Comparison of ENCODE assay signal across 1 cellular context in the genomic region with DNA sequence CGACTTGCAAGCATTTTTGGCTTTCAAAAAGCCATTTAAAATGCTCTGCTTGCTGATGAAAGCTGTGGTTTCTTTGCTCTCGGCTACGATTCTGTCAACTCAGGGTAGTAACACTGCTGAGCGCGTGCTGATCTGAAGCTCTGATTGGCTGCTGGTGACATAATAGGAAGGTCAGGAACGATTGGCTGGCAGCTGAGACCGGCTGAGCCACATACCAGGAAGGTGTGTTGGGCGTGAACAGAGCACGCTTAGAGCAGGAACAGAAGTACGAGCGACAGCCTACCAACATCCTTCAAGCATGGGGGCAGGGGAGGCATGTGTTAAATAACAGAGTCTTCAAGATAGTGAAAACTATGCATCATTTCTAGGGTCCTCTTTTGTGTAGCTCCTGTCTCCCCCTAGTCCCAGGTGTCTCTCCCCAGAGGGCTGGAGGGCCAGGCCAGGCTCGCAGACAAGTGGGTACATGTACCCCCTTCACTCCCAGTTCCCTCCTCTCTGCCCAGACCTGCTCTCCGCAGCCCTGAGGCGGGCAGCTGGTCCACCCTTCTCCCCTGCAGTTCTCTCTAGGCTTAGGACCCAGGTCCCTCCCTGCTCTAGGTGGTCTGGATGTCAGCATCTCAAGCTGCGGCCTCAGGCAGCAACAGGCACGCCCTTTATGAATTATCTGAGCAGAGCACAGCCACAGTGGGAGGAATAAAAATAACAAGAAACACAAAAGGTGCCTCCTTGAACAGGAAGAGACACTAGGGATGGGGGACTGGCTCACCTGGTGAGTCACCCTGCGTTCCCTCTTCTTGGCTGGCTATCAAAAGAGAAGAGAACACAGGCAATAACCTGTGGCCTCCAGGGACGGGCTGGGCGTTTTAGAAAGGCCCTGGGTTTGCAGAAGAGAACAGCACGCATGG.
TF ChIP-seq lines count a peak whose summit lies in the region.

No MANE protein-coding gene starts in this region.

TF ChIP-seq in HepG2, 621 proteins besides CTCF, POLR2A, EP300 and RAD21 (continued from another document and continues in another):
- TF ChIP-seq ZNF292 (CRISPR knock-in tag; IDR thresholded peaks at IDR 0.05; ENCODE audit: borderline replicate concordance, low read depth) (peak; percentile 54; the same call in 1 of the 2 replicates), MTA3 (CRISPR knock-in tag; IDR thresholded peaks at IDR 0.05) (no peak), ZNF331 (CRISPR knock-in tag; IDR thresholded peaks at IDR 0.05) (no peak), TSC22D2 (CRISPR knock-in tag; IDR thresholded peaks at IDR 0.05; ENCODE audit: borderline replicate concordance) (no peak), JUND (CRISPR knock-in tag; IDR thresholded peaks at IDR 0.05) (no peak), SAFB2 (CRISPR knock-in tag; IDR thresholded peaks at IDR 0.05; ENCODE audit: borderline replicate concordance, low read depth) (no peak), ZNF180 (CRISPR knock-in tag; IDR thresholded peaks at IDR 0.05; ENCODE audit: borderline replicate concordance, low read depth) (no peak), DNMT1 (CRISPR knock-in tag; IDR thresholded peaks at IDR 0.05) (no peak), NFYC (CRISPR knock-in tag; IDR thresholded peaks at IDR 0.05) (peak; percentile 81), SIN3A (IDR thresholded peaks at IDR 0.05; ENCODE audit: borderline replicate concordance, low read depth, low read length) (no peak), PAF1 (CRISPR knock-in tag; IDR thresholded peaks at IDR 0.05) (no peak), ZNF317 (CRISPR knock-in tag; IDR thresholded peaks at IDR 0.05) (peak; percentile 98), ZKSCAN8 (CRISPR knock-in tag; IDR thresholded peaks at IDR 0.05; ENCODE audit: borderline replicate concordance) (no peak), ZNF891 (CRISPR knock-in tag; IDR thresholded peaks at IDR 0.05) (peak; percentile 37; the same call in 1 of the 2 replicates), TGIF2 (CRISPR knock-in tag; IDR thresholded peaks at IDR 0.05) (0 out of 2 replicates have a peak, but pooled peaks have one; percentile 29), ZNF557 (CRISPR knock-in tag; IDR thresholded peaks at IDR 0.05) (no peak), ZMAT3 (CRISPR knock-in tag; conservative IDR thresholded peaks at IDR 0.05) (no peak), SYNCRIP (IDR thresholded peaks at IDR 0.05; ENCODE audit: insufficient read depth, low read depth, low read length) (no peak), YEATS4 (CRISPR knock-in tag; IDR thresholded peaks at IDR 0.05; ENCODE audit: borderline replicate concordance) (peak; percentile 27; the same call in 1 of the 2 replicates), SALL1 (CRISPR knock-in tag; IDR thresholded peaks at IDR 0.05) (peak; percentile 39; the same call in 1 of the 2 replicates), FOXM1 (CRISPR knock-in tag; IDR thresholded peaks at IDR 0.05) (no peak), JUN (CRISPR knock-in tag; IDR thresholded peaks at IDR 0.05) (0 out of 2 replicates have a peak, but pooled peaks have one; percentile 61), FOXJ3 (CRISPR knock-in tag; IDR thresholded peaks at IDR 0.05; ENCODE audit: borderline replicate concordance) (no peak), ERF (CRISPR knock-in tag; IDR thresholded peaks at IDR 0.05) (no peak), ATF7 (IDR thresholded peaks at IDR 0.05) (0 out of 2 replicates have a peak, but pooled peaks have one; percentile 21), ATF7 (CRISPR knock-in tag; IDR thresholded peaks at IDR 0.05) (peak; percentile 91), ZNF354B (CRISPR knock-in tag; IDR thresholded peaks at IDR 0.05) (0 out of 2 replicates have a peak, but pooled peaks have one; percentile 40), RFXAP (CRISPR knock-in tag; IDR thresholded peaks at IDR 0.05; ENCODE audit: borderline replicate concordance) (peak; percentile 97), ZNF501 (CRISPR knock-in tag; IDR thresholded peaks at IDR 0.05) (peak; percentile 54; the same call in 1 of the 2 replicates), SNRNP70 (IDR thresholded peaks at IDR 0.05; ENCODE audit: low read depth, low read length) (no peak), ZNF780A (CRISPR knock-in tag; IDR thresholded peaks at IDR 0.05) (no peak), ZNF577 (CRISPR knock-in tag; IDR thresholded peaks at IDR 0.05; ENCODE audit: borderline replicate concordance, low read depth) (0 out of 2 replicates have a peak, but pooled peaks have one; percentile 46), TBX2 (CRISPR knock-in tag; IDR thresholded peaks at IDR 0.05; ENCODE audit: borderline replicate concordance) (peak; percentile 30; the same call in 1 of the 2 replicates), PITX1 (CRISPR knock-in tag; IDR thresholded peaks at IDR 0.05) (0 out of 2 replicates have a peak, but pooled peaks have one; percentile 23)
- TF ChIP-seq, protein P1, sequence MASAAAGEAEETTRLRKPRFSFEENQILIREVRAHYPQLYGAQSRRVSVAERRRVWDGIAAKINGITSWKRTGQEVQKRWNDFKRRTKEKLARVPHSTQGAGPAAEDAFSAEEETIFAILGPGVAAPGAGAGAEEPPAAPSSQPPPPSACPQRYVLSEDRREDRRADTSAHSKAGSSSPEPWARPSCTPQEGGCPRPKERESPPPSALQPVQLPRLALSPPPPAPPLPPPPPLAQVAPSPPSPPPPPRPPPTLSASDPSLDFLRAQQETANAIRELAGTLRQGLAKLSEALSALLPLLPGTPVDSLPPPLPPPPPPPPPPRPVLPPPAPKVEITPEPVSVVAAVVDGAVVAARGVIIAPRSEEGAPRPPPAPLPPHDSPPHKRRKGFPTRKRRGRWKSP (CRISPR knock-in tag; IDR thresholded peaks at IDR 0.05), result no peak
- TF ChIP-seq, protein P2, sequence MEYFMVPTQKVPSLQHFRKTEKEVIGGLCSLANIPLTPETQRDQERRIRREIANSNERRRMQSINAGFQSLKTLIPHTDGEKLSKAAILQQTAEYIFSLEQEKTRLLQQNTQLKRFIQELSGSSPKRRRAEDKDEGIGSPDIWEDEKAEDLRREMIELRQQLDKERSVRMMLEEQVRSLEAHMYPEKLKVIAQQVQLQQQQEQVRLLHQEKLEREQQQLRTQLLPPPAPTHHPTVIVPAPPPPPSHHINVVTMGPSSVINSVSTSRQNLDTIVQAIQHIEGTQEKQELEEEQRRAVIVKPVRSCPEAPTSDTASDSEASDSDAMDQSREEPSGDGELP (IDR thresholded peaks at IDR 0.05; ENCODE audit: borderline replicate concordance, low read depth), result peak; percentile 22; the same call in 1 of the 2 replicates
- TF ChIP-seq, protein P3, sequence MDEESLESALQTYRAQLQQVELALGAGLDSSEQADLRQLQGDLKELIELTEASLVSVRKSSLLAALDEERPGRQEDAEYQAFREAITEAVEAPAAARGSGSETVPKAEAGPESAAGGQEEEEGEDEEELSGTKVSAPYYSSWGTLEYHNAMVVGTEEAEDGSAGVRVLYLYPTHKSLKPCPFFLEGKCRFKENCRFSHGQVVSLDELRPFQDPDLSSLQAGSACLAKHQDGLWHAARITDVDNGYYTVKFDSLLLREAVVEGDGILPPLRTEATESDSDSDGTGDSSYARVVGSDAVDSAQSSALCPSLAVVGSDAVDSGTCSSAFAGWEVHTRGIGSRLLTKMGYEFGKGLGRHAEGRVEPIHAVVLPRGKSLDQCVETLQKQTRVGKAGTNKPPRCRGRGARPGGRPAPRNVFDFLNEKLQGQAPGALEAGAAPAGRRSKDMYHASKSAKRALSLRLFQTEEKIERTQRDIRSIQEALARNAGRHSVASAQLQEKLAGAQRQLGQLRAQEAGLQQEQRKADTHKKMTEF (CRISPR knock-in tag; IDR thresholded peaks at IDR 0.05), result 0 out of 2 replicates have a peak, but pooled peaks have one; percentile 21
- TF ChIP-seq, protein P4, sequence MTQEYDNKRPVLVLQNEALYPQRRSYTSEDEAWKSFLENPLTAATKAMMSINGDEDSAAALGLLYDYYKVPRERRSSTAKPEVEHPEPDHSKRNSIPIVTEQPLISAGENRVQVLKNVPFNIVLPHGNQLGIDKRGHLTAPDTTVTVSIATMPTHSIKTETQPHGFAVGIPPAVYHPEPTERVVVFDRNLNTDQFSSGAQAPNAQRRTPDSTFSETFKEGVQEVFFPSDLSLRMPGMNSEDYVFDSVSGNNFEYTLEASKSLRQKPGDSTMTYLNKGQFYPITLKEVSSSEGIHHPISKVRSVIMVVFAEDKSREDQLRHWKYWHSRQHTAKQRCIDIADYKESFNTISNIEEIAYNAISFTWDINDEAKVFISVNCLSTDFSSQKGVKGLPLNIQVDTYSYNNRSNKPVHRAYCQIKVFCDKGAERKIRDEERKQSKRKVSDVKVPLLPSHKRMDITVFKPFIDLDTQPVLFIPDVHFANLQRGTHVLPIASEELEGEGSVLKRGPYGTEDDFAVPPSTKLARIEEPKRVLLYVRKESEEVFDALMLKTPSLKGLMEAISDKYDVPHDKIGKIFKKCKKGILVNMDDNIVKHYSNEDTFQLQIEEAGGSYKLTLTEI (CRISPR knock-in tag; conservative IDR thresholded peaks at IDR 0.05), result no peak
- TF ChIP-seq, protein P5, sequence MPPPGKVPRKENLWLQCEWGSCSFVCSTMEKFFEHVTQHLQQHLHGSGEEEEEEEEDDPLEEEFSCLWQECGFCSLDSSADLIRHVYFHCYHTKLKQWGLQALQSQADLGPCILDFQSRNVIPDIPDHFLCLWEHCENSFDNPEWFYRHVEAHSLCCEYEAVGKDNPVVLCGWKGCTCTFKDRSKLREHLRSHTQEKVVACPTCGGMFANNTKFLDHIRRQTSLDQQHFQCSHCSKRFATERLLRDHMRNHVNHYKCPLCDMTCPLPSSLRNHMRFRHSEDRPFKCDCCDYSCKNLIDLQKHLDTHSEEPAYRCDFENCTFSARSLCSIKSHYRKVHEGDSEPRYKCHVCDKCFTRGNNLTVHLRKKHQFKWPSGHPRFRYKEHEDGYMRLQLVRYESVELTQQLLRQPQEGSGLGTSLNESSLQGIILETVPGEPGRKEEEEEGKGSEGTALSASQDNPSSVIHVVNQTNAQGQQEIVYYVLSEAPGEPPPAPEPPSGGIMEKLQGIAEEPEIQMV (CRISPR knock-in tag; IDR thresholded peaks at IDR 0.05; ENCODE audit: low read depth), result 0 out of 2 replicates have a peak, but pooled peaks have one; percentile 36
- TF ChIP-seq, protein P6, sequence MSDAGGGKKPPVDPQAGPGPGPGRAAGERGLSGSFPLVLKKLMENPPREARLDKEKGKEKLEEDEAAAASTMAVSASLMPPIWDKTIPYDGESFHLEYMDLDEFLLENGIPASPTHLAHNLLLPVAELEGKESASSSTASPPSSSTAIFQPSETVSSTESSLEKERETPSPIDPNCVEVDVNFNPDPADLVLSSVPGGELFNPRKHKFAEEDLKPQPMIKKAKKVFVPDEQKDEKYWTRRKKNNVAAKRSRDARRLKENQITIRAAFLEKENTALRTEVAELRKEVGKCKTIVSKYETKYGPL (CRISPR knock-in tag; IDR thresholded peaks at IDR 0.05), result no peak
- TF ChIP-seq, protein P7, sequence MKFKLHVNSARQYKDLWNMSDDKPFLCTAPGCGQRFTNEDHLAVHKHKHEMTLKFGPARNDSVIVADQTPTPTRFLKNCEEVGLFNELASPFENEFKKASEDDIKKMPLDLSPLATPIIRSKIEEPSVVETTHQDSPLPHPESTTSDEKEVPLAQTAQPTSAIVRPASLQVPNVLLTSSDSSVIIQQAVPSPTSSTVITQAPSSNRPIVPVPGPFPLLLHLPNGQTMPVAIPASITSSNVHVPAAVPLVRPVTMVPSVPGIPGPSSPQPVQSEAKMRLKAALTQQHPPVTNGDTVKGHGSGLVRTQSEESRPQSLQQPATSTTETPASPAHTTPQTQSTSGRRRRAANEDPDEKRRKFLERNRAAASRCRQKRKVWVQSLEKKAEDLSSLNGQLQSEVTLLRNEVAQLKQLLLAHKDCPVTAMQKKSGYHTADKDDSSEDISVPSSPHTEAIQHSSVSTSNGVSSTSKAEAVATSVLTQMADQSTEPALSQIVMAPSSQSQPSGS (CRISPR knock-in tag; IDR thresholded peaks at IDR 0.05), result peak; percentile 95
- TF ChIP-seq, protein P8, sequence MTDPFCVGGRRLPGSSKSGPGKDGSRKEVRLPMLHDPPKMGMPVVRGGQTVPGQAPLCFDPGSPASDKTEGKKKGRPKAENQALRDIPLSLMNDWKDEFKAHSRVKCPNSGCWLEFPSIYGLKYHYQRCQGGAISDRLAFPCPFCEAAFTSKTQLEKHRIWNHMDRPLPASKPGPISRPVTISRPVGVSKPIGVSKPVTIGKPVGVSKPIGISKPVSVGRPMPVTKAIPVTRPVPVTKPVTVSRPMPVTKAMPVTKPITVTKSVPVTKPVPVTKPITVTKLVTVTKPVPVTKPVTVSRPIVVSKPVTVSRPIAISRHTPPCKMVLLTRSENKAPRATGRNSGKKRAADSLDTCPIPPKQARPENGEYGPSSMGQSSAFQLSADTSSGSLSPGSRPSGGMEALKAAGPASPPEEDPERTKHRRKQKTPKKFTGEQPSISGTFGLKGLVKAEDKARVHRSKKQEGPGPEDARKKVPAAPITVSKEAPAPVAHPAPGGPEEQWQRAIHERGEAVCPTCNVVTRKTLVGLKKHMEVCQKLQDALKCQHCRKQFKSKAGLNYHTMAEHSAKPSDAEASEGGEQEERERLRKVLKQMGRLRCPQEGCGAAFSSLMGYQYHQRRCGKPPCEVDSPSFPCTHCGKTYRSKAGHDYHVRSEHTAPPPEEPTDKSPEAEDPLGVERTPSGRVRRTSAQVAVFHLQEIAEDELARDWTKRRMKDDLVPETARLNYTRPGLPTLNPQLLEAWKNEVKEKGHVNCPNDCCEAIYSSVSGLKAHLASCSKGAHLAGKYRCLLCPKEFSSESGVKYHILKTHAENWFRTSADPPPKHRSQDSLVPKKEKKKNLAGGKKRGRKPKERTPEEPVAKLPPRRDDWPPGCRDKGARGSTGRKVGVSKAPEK (CRISPR knock-in tag; IDR thresholded peaks at IDR 0.05; ENCODE audit: borderline replicate concordance), result no peak
- TF ChIP-seq, protein P9, sequence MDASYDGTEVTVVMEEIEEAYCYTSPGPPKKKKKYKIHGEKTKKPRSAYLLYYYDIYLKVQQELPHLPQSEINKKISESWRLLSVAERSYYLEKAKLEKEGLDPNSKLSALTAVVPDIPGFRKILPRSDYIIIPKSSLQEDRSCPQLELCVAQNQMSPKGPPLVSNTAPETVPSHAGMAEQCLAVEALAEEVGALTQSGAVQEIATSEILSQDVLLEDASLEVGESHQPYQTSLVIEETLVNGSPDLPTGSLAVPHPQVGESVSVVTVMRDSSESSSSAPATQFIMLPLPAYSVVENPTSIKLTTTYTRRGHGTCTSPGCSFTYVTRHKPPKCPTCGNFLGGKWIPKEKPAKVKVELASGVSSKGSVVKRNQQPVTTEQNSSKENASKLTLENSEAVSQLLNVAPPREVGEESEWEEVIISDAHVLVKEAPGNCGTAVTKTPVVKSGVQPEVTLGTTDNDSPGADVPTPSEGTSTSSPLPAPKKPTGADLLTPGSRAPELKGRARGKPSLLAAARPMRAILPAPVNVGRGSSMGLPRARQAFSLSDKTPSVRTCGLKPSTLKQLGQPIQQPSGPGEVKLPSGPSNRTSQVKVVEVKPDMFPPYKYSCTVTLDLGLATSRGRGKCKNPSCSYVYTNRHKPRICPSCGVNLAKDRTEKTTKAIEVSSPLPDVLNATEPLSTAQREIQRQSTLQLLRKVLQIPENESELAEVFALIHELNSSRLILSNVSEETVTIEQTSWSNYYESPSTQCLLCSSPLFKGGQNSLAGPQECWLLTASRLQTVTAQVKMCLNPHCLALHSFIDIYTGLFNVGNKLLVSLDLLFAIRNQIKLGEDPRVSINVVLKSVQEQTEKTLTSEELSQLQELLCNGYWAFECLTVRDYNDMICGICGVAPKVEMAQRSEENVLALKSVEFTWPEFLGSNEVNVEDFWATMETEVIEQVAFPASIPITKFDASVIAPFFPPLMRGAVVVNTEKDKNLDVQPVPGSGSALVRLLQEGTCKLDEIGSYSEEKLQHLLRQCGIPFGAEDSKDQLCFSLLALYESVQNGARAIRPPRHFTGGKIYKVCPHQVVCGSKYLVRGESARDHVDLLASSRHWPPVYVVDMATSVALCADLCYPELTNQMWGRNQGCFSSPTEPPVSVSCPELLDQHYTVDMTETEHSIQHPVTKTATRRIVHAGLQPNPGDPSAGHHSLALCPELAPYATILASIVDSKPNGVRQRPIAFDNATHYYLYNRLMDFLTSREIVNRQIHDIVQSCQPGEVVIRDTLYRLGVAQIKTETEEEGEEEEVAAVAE (CRISPR knock-in tag; IDR thresholded peaks at IDR 0.05; ENCODE audit: borderline replicate concordance), result peak; percentile 85
